In the genomic region with DNA sequence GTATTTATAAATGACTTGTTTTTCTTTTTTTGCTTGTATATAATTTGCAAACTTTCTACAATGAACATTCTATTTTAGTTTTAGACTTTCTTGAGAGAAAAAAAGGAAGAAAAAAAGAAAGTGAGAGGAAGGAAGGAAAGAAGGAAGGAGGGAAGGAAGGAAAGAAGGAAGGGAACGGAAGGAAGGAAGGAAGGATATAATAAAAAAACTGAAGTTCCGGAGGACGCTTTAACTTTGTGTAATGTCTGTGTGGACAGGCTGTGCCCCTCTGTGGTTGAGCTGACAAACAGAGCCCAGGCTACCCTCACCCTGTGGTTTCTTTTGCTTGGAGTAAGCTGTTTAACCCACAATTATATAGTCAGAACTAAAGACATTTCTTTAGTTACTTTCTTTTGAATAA, we compare ENCODE assay signal across 29 cellular contexts.
"Had no signal": no experiment of that assay in that cellular context is flagged by ENCODE, and none has a peak within 500 bp of the region (broad histone marks: within the 10 kb centered on the region; RNA-seq: fewer than 3 reads in every experiment).

No MANE protein-coding gene starts in this region.

- H3K36me3 ChIP-seq: esophagus squamous epithelium, left lung, lower lobe of right lung, ovary, prostate gland, thyroid gland, upper lobe of left lung had no signal

- FAIRE-seq: bronchial epithelial cell, islet of Langerhans had no signal

- H3K27ac Mint-ChIP-seq: activated naive CD4-positive, alpha-beta T cell treated with anti-CD3 and anti-CD28 coated beads, Interleukin-2, amount 50 U/mL, for 72 hours; activated T-cell treated with anti-CD3 and anti-CD28 coated beads, Interleukin-2, amount 50 U/mL, for 72 hours; dendritic cell treated with granulocyte-macrophage colony-stimulating factor and Interleukin-4, amounts not matched to agents 40 ng/mL and 50 ng/mL, for 4 days; endodermal cell; natural killer cell treated with Interleukin-12 subunit alpha and Interleukin-12 subunit beta and Interleukin-15 and Interleukin-18, amount 100 ng/mL, for 72 hours; stimulated activated effector memory CD8-positive, alpha-beta T cell treated with anti-CD3 and anti-CD28 coated beads, Interleukin-12 subunit alpha, Interleukin-12 subunit beta, amount 100 ng/mL, for 72 hours; stimulated activated naive CD8-positive, alpha-beta T cell treated with anti-CD3 and anti-CD28 coated beads, Interleukin-15, amount 100 ng/mL, for 72 hours; T-helper 2 cell treated with Interferon-gamma antibody and Interleukin-4, amounts not matched to agents 5 μg/mL and 100 μg/mL, for 36 hours had no signal

- H3K27ac ChIP-seq: esophagus squamous epithelium, left lung, lower lobe of right lung, ovary, prostate gland, skin epidermis, thyroid gland, upper lobe of left lung had no signal

- H3K36me3 Mint-ChIP-seq: activated naive CD4-positive, alpha-beta T cell treated with anti-CD3 and anti-CD28 coated beads, Interleukin-2, amount 50 U/mL, for 72 hours; natural killer cell treated with Interleukin-12 subunit alpha and Interleukin-12 subunit beta and Interleukin-15 and Interleukin-18, amount 100 ng/mL, for 72 hours; stimulated activated effector memory CD8-positive, alpha-beta T cell treated with anti-CD3 and anti-CD28 coated beads, Interleukin-12 subunit alpha, Interleukin-12 subunit beta, amount 100 ng/mL, for 72 hours had no signal

- H3K27me3 ChIP-seq: esophagus squamous epithelium, left lung, ovary, thyroid gland, upper lobe of left lung had no signal

- H3K27me3 Mint-ChIP-seq: central memory CD8-positive, alpha-beta T cell; dendritic cell treated with granulocyte-macrophage colony-stimulating factor and Interleukin-4, amounts not matched to agents 40 ng/mL and 50 ng/mL, for 4 days; natural killer cell treated with Interleukin-12 subunit alpha and Interleukin-12 subunit beta and Interleukin-15 and Interleukin-18, amount 100 ng/mL, for 72 hours; stimulated activated naive CD8-positive, alpha-beta T cell treated with anti-CD3 and anti-CD28 coated beads, Interleukin-15, amount 100 ng/mL, for 72 hours had no signal

- H3K9me3 Mint-ChIP-seq: activated naive CD4-positive, alpha-beta T cell treated with anti-CD3 and anti-CD28 coated beads, Interleukin-2, amount 50 U/mL, for 72 hours; activated T-cell treated with anti-CD3 and anti-CD28 coated beads, Interleukin-2, amount 50 U/mL, for 72 hours; central memory CD8-positive, alpha-beta T cell; dendritic cell treated with granulocyte-macrophage colony-stimulating factor and Interleukin-4, amounts not matched to agents 40 ng/mL and 50 ng/mL, for 4 days; natural killer cell treated with Interleukin-12 subunit alpha and Interleukin-12 subunit beta and Interleukin-15 and Interleukin-18, amount 100 ng/mL, for 72 hours; stimulated activated naive CD8-positive, alpha-beta T cell treated with anti-CD3 and anti-CD28 coated beads, Interleukin-15, amount 100 ng/mL, for 72 hours; T-helper 2 cell treated with Interferon-gamma antibody and Interleukin-4, amounts not matched to agents 5 μg/mL and 100 μg/mL, for 36 hours had no signal

- H3K4me1 ChIP-seq: esophagus squamous epithelium, left lung, lower lobe of right lung, prostate gland, thyroid gland, upper lobe of left lung had no signal

- H3K4me3 Mint-ChIP-seq: activated T-cell treated with anti-CD3 and anti-CD28 coated beads, Interleukin-2, amount 50 U/mL, for 72 hours; central memory CD8-positive, alpha-beta T cell; dendritic cell treated with granulocyte-macrophage colony-stimulating factor and Interleukin-4, amounts not matched to agents 40 ng/mL and 50 ng/mL, for 4 days; endodermal cell; natural killer cell treated with Interleukin-12 subunit alpha and Interleukin-12 subunit beta and Interleukin-15 and Interleukin-18, amount 100 ng/mL, for 72 hours; stimulated activated effector memory CD8-positive, alpha-beta T cell treated with anti-CD3 and anti-CD28 coated beads, Interleukin-12 subunit alpha, Interleukin-12 subunit beta, amount 100 ng/mL, for 72 hours; stimulated activated naive CD8-positive, alpha-beta T cell treated with anti-CD3 and anti-CD28 coated beads, Interleukin-15, amount 100 ng/mL, for 72 hours; T-helper 2 cell treated with Interferon-gamma antibody and Interleukin-4, amounts not matched to agents 5 μg/mL and 100 μg/mL, for 36 hours had no signal

- ATAC-seq: activated naive CD4-positive, alpha-beta T cell treated with anti-CD3 and anti-CD28 coated beads, Interleukin-2, amount 50 U/mL, for 72 hours; activated T-cell treated with anti-CD3 and anti-CD28 coated beads, Interleukin-2, amount 50 U/mL, for 72 hours; left lung; lower lobe of right lung; natural killer cell treated with Interleukin-12 subunit alpha and Interleukin-12 subunit beta and Interleukin-15 and Interleukin-18, amount 100 ng/mL, for 72 hours; sciatic nerve; stimulated activated effector memory CD8-positive, alpha-beta T cell treated with anti-CD3 and anti-CD28 coated beads, Interleukin-12 subunit alpha, Interleukin-12 subunit beta, amount 100 ng/mL, for 72 hours; stimulated activated naive CD8-positive, alpha-beta T cell treated with anti-CD3 and anti-CD28 coated beads, Interleukin-15, amount 100 ng/mL, for 72 hours had no signal

- DNase-seq: activated CD4-positive, alpha-beta T cell treated with anti-CD3 and anti-CD28 coated beads for 4 hours; activated CD4-positive, alpha-beta T cell treated with anti-CD3 and anti-CD28 coated beads, Interleukin-2, amount 50 U/mL, for 4 hours; activated naive CD4-positive, alpha-beta T cell; activated T-cell treated with anti-CD3 and anti-CD28 coated beads for 4 hours; activated T-cell treated with anti-CD3 and anti-CD28 coated beads, Interleukin-2, amount 50 U/mL, for 72 hours; endodermal cell; esophagus squamous epithelium; foreskin melanocyte; left lung; lower lobe of right lung; mesenchymal stem cell; ovary; retina; stimulated activated CD4-positive, alpha-beta T cell treated with anti-CD3 and anti-CD28 coated beads, Interleukin-4, amount 100 ng/mL, for 24 hours; stimulated activated naive CD8-positive, alpha-beta T cell treated with anti-CD3 and anti-CD28 coated beads, Interleukin-15, amount 100 ng/mL, for 72 hours; substantia nigra; thyroid gland; upper lobe of left lung had no signal

- H3K4me1 Mint-ChIP-seq: central memory CD8-positive, alpha-beta T cell; stimulated activated effector memory CD8-positive, alpha-beta T cell treated with anti-CD3 and anti-CD28 coated beads, Interleukin-12 subunit alpha, Interleukin-12 subunit beta, amount 100 ng/mL, for 72 hours; stimulated activated naive CD8-positive, alpha-beta T cell treated with anti-CD3 and anti-CD28 coated beads, Interleukin-15, amount 100 ng/mL, for 72 hours had no signal

- H3K9me3 ChIP-seq: esophagus squamous epithelium, left lung, lower lobe of right lung, ovary, prostate gland, thyroid gland, upper lobe of left lung had no signal

- H3K4me3 ChIP-seq: esophagus squamous epithelium, left lung, lower lobe of right lung, ovary, prostate gland, skin epidermis, thyroid gland, upper lobe of left lung had no signal
